In the genomic region with DNA sequence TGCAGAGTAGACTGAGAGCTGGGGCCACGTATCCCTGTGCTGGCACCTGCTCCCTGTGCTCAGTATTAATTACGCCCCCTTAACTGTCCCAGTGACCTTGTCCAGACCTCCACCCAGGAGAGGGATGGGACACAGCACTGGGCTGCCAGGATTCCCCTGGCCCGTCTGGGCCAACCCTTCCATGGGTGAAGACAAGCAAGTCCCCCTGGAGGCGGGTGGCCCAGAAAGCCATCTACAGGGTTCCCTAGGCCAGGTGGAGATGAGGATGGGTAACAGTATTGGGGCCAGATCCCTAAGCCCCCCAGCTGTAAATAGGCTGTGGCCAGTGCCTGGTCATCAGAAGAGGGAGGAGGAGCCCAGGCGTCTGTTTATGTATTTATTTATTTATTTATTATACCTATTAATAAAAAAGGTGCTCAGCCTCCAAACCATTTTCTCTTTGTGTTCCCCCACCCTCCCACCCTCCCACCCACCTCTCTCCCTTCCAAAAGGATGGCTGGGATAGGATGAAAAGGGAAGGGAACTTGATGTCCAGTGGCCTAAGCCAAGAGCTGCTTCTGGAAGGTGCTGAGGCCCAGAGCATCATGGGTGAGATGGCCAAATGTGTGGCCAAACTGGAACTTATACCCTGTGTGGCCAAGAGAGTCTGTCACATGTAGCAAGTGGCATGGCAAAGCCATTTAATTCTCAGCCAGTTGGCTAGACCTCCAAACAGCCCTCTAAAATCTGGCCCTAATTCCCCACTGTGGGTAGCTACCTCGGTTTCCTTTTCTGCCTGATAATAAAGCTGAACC, we compare ENCODE assay signal across 17 cellular contexts. TPM values are rescaled to one million over a fixed set of nuclear protein-coding genes. Genes with fewer than 3 reads are reported as not detected.
DNase-seq lines count a peak whose midpoint lies in the region; ATAC-seq, FAIRE-seq and TF ChIP-seq lines count a peak whose summit lies in the region.
"Had no signal": no experiment of that assay in that cellular context is flagged by ENCODE, and none has a peak within 500 bp of the region (broad histone marks: within the 10 kb centered on the region; RNA-seq: fewer than 3 reads in every experiment).

No MANE protein-coding gene starts in this region.

- no peaks in the 10 kb centered on the region for H3K27me3 ChIP-seq in endothelial cell of umbilical vein (ENCODE audit: control insufficient read depth in 2 of 2, insufficient read depth in 2 of 2, low read length in 2 of 2)
- no peaks in the 10 kb centered on the region for H3K27me3 ChIP-seq in rectal smooth muscle tissue (ENCODE audit: control insufficient read depth, insufficient read depth, low read length)
- H3K27me3 ChIP-seq: BE2C had no signal

- TF ChIP-seq POLR2A in endothelial cell of umbilical vein (IDR thresholded peaks at IDR 0.05; ENCODE audit: low read depth, low read length) = no peak

- BruUV-seq in endothelial cell of umbilical vein (replicated peaks; lab: Mats Ljungman, UMichigan) = TSS peak; percentile 57

- no peak overlapping the region for H2AFZ ChIP-seq in endothelial cell of umbilical vein (ENCODE audit: low read depth, low read length)

- POLR2A ChIA-PET in endothelial cell of umbilical vein (lab: Charles Lee) = no interaction called here

- intact Hi-C loops in endothelial cell of umbilical vein (cut with micrococcal nuclease) = loop anchor here (10.0 kb wide), 1 partner anchor 287 kb away; no protein-coding TSS in a partner anchor

- no peak overlapping the region for H3K4me3 ChIP-seq in endothelial cell of umbilical vein (replicated peaks in 1 of 3; ENCODE audit: insufficient read depth in 1 of 3, low read depth in 1 of 3, low read length in 3 of 3)
- no peak overlapping the region for H3K4me3 ChIP-seq in rectal smooth muscle tissue (ENCODE audit: low read length)

- H3K4me1 ChIP-seq in endothelial cell of umbilical vein (ENCODE audit: control insufficient read depth, extremely low read depth, insufficient read depth, low read length) (peaks cover 9% of the 10 kb centered on the region), rectal smooth muscle tissue (ENCODE audit: control insufficient read depth, insufficient read depth, low read length) (peaks cover 15% of the 10 kb centered on the region)
- H3K4me1 ChIP-seq: BE2C had no signal

- CTCF ChIA-PET in endothelial cell of umbilical vein (lab: Charles Lee) = interaction anchor here (1.1 to 1.8 kb wide), 3 partner anchors 8 to 51 kb away, joined by 3 to 9 read pairs (median 4); no protein-coding TSS in a partner anchor

- no peak for TF ChIP-seq CTCF in endothelial cell of umbilical vein (IDR thresholded peaks at IDR 0.05; ENCODE audit: extremely low read depth in 1 of 2, insufficient read depth in 1 of 2, low read depth in 1 of 2, low read length in 2 of 2)

- no peaks in the 10 kb centered on the region for H4K20me1 ChIP-seq in endothelial cell of umbilical vein (replicated peaks; ENCODE audit: control insufficient read depth, extremely low read depth, insufficient read depth, low read length)

- no peak for ATAC-seq in GM19397 (IDR thresholded peaks at IDR 0.05; ENCODE audit: unreplicated experiment)

- dilution Hi-C loops in endothelial cell of umbilical vein (cut with MboI; ENCODE audit: extremely low pct_ligation_motif_present, low sequenced_read_pairs) = no loop called here

- in situ Hi-C loops in G401 (cut with HindIII; ENCODE audit: low sequenced_read_pairs) = no loop called here

- H3K79me2 ChIP-seq in endothelial cell of umbilical vein (ENCODE audit: control insufficient read depth, insufficient read depth, low read length) = no peaks in the 10 kb centered on the region

- FAIRE-seq in endothelial cell of umbilical vein (lab: Jason Lieb, UNC) = no peak

- peak; percentile 36 for DNase-seq in activated CD8-positive, alpha-beta memory T cell treated with anti-CD3 and anti-CD28 coated beads, Interleukin-2, amount 50 U/mL, for 48 hours
- no peak for DNase-seq in activated CD8-positive, alpha-beta memory T cell treated with anti-CD3 and anti-CD28 coated beads, Interleukin-2, amount 50 U/mL, for 4 hours
- DNase-seq in endothelial cell of umbilical vein (ENCODE audit: low read depth, low spot score) = no peak
- DNase-seq in SKM-1 treated with dmso at 0.1 percent for 144 hours (lab: John Stamatoyannopoulos, UW; ENCODE audit: unreplicated experiment) = no peak
- no peak for DNase-seq in HT-29 (ENCODE audit: low spot score)
- no peak for DNase-seq in G401 (ENCODE audit: low spot score)
- DNase-seq: BE2C; CD4-positive, alpha-beta T cell; DMS53; H7; NCI-H1105 treated with DMSO at 0.1 percent for 48 hours; NCI-H1694 treated with DMSO at 0.1 percent for 48 hours; NCI-H226; NCI-H524 treated with DMSO at 0.1 percent for 48 hours had no signal

- H3K36me3 ChIP-seq in endothelial cell of umbilical vein (ENCODE audit: control insufficient read depth in 2 of 2, extremely low read depth in 1 of 2, insufficient read depth in 2 of 2, low read length in 2 of 2) = peaks cover 4 to 30% of the 10 kb centered on the region in 2 experiments
- peaks cover 14% of the 10 kb centered on the region for H3K36me3 ChIP-seq in rectal smooth muscle tissue (ENCODE audit: control insufficient read depth, insufficient read depth, low read length)

- no peaks in the 10 kb centered on the region for H3K9me3 ChIP-seq in endothelial cell of umbilical vein (replicated peaks; ENCODE audit: control insufficient read depth, insufficient read depth, low read length)
- H3K9me3 ChIP-seq: BE2C had no signal

- no peak overlapping the region for H3K27ac ChIP-seq in endothelial cell of umbilical vein (ENCODE audit: insufficient read depth, low read depth, low read length)
- H3K27ac ChIP-seq in rectal smooth muscle tissue (ENCODE audit: low read depth, low read length) = peak overlapping the region; percentile 11
- H3K27ac ChIP-seq: 22Rv1 had no signal

- H3K9ac ChIP-seq in endothelial cell of umbilical vein (replicated peaks; ENCODE audit: extremely low read depth, insufficient read depth, low read length) (no peak overlapping the region), rectal smooth muscle tissue (ENCODE audit: low read length) (no peak overlapping the region)

- no peaks in the 10 kb centered on the region for H3K9me1 ChIP-seq in endothelial cell of umbilical vein (replicated peaks; ENCODE audit: control insufficient read depth, extremely low read depth, insufficient read depth, low read length)

- H3K4me2 ChIP-seq in endothelial cell of umbilical vein (ENCODE audit: insufficient read depth, low read length) = no peak overlapping the region

TF ChIP-seq in endothelial cell of umbilical vein, 7 proteins besides CTCF, POLR2A, EP300 and RAD21:
- TF ChIP-seq JUN (IDR thresholded peaks at IDR 0.05; ENCODE audit: borderline replicate concordance, insufficient read depth, insufficient read length, low read depth) (no peak), MAX (IDR thresholded peaks at IDR 0.05; ENCODE audit: insufficient read depth, insufficient read length) (no peak), MYC (IDR thresholded peaks at IDR 0.05; ENCODE audit: low read depth, low read length) (no peak)

RNA-seq across cellular contexts. Expression of gene TESK1, which starts 43.4 kb away (rescaled TPM):
- total RNA-seq in endothelial cell of umbilical vein = 22.5 and 25.3 TPM in 2 replicates
- polyA plus RNA-seq in endothelial cell of umbilical vein = 26.4 and 28.3 TPM in 2 replicates
- polyA plus RNA-seq in endothelial cell of umbilical vein (2011; cell fraction: cytosol; rRNA removed) = 11.6 and 14.0 TPM in 2 replicates
- 62.3 and 67.8 TPM in 2 replicates for polyA plus RNA-seq in endothelial cell of umbilical vein (2011; cell fraction: nucleus; rRNA removed)
- polyA plus RNA-seq in endothelial cell of umbilical vein (2012) = 17.7 and 24.7 TPM in 2 replicates
- polyA minus RNA-seq in endothelial cell of umbilical vein = 15.6 and 21.2 TPM in 2 replicates
- polyA minus RNA-seq in endothelial cell of umbilical vein (2011; cell fraction: cytosol; rRNA and poly(A)+ RNA removed) = 12.4 TPM
- polyA minus RNA-seq in endothelial cell of umbilical vein (2011; cell fraction: nucleus; rRNA and poly(A)+ RNA removed) = 12.0 and 14.4 TPM in 2 replicates
- total RNA-seq in HT-29 (2014; rRNA removed; shearing (Covaris generic)) = 7.7 and 7.9 TPM in 2 replicates
- total RNA-seq in G401 (2014; rRNA removed; shearing (Covaris generic)) = 8.0 and 9.9 TPM in 2 replicates

RNA-seq across cellular contexts. Expression of gene CD72, which starts 56.5 kb away (rescaled TPM):
- not detected in 2 replicates for total RNA-seq in endothelial cell of umbilical vein
- polyA plus RNA-seq in endothelial cell of umbilical vein = 0.39 TPM in 1 of 2 replicates, not detected in the other
- 0.08 and 0.12 TPM in 2 replicates for polyA plus RNA-seq in endothelial cell of umbilical vein (2011; cell fraction: cytosol; rRNA removed)
- polyA plus RNA-seq in endothelial cell of umbilical vein (2011; cell fraction: nucleus; rRNA removed) = 0.37 and 1.3 TPM in 2 replicates
- 0.34 TPM in 1 of 2 replicates, not detected in the other for polyA plus RNA-seq in endothelial cell of umbilical vein (2012)
- polyA minus RNA-seq in endothelial cell of umbilical vein = not detected in 2 replicates
- not detected for polyA minus RNA-seq in endothelial cell of umbilical vein (2011; cell fraction: cytosol; rRNA and poly(A)+ RNA removed)
- not detected in 2 replicates for polyA minus RNA-seq in endothelial cell of umbilical vein (2011; cell fraction: nucleus; rRNA and poly(A)+ RNA removed)
- total RNA-seq in HT-29 (2014; rRNA removed; shearing (Covaris generic)) = 0.23 TPM in 1 of 2 replicates, not detected in the other
- total RNA-seq in G401 (2014; rRNA removed; shearing (Covaris generic)) = 2.4 TPM in 1 of 2 replicates, not detected in the other
